In genomic region chr12:3167636-3168035, GRCh38 we compare ENCODE assay signal across 1 cellular context.
TF ChIP-seq lines count a peak whose summit lies in the region.

No MANE protein-coding gene starts in this region.

TF ChIP-seq in HCT116, 20 proteins besides CTCF, POLR2A, EP300 and RAD21 (continued from another document):
- TF ChIP-seq SIN3A (IDR thresholded peaks at IDR 0.05; ENCODE audit: low read depth) (no peak), EGR1 (IDR thresholded peaks at IDR 0.05; ENCODE audit: low read depth) (no peak), ZNF274 (IDR thresholded peaks at IDR 0.05; ENCODE audit: low read depth, low read length) (no peak), MAX (IDR thresholded peaks at IDR 0.05) (no peak), YY1 (IDR thresholded peaks at IDR 0.05; ENCODE audit: extremely low read depth, insufficient replicate concordance, low read depth, low read length) (no peak), EZH2 (IDR thresholded peaks at IDR 0.05) (no peak), FOSL1 (IDR thresholded peaks at IDR 0.05; ENCODE audit: low read depth) (no peak), ELF1 (IDR thresholded peaks at IDR 0.05; ENCODE audit: borderline replicate concordance, low read depth) (no peak), SP1 (IDR thresholded peaks at IDR 0.05; ENCODE audit: low read depth) (no peak), ZFX (IDR thresholded peaks at IDR 0.05) (no peak), EZH2phosphoT487 (IDR thresholded peaks at IDR 0.05; ENCODE audit: borderline replicate concordance) (no peak), ZBTB33 (IDR thresholded peaks at IDR 0.05; ENCODE audit: extremely low read depth, insufficient replicate concordance, low read length) (no peak), POLR2AphosphoS5 (IDR thresholded peaks at IDR 0.05; ENCODE audit: low read depth, low read length) (no peak)
